ENCODE assay signal across 8 cellular contexts in the genomic region with DNA sequence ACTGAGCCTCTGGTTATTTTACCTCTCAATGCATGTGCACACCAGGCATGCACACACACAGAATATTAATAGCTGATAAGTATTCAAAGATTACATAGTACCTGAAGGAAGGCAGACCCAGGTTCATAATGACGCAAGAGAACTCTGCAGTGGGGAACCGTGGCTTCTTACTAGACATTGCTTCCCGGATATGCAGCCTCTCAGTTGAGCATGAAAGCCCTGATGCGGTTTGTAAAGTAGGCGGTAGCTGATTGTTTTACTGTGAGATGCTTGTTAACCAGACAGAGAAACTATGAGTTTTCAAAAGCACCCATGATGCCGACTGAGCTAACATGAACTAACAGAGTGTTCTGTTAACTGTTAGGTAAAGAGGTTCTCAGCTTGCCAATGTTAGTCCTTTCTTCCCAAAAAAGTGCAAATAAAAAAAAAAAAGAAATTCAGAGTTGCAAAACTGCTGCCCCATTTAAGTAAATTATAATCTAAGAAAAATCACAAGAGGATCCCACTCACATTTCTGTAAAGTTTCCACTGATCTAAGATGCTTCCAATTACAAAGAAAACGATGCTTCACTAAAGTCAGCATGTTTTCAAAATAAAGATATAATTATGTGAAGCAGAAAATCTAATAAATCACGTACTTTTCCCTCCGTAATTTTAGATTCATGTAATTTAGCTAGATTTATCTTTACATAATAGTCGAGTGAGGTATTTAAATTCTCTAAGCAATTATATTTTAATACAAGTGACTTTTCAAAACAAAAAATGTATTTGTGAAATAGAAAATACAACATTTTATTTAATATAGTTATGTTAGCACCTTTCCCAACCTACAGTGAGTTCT. TPM values are rescaled to one million over a fixed set of nuclear protein-coding genes. Genes with fewer than 3 reads are reported as not detected.
DNase-seq lines count a peak whose midpoint lies in the region; TF ChIP-seq lines count a peak whose summit lies in the region.

No MANE protein-coding gene starts in this region.

- H3K79me2 ChIP-seq in mammary epithelial cell (ENCODE audit: insufficient read depth, low read length) = no peaks in the 10 kb centered on the region

- CTCF ChIA-PET in mammary epithelial cell (lab: Charles Lee; ENCODE audit: low non-redundant PET) = no interaction called here

- peaks cover 12 to 63% of the 10 kb centered on the region in 2 donors for H3K27me3 ChIP-seq in breast epithelium
- H3K27me3 ChIP-seq in mammary epithelial cell (ENCODE audit: insufficient read depth, low read length) = peaks cover 37% of the 10 kb centered on the region
- peaks cover 87% of the 10 kb centered on the region for H3K27me3 ChIP-seq in suprapubic skin
- no peaks in the 10 kb centered on the region for H3K27me3 ChIP-seq in ovary

- dilution Hi-C loops in mammary epithelial cell (cut with HindIII; ENCODE audit: low sequenced_read_pairs) = no loop called here

- intact Hi-C loops in breast epithelium (cut with DNase I; ENCODE audit: low total_unique reads) (no loop called here), mammary epithelial cell (cut with micrococcal nuclease) (no loop called here), ovary (cut with DNase I) (no loop called here)

- DNase-seq in breast epithelium (ENCODE audit: low spot score in 2 of 2) (no peak), mammary epithelial cell (no peak), activated T-cell treated with anti-CD3 and anti-CD28 coated beads for 4 hours (peak; percentile 23), kidney tubule cell (ENCODE audit: low spot score) (peak; percentile 13), suprapubic skin (ENCODE audit: low spot score in 2 of 2) (no peak), NCI-H2227 (lab: John Stamatoyannopoulos, UW; ENCODE audit: unreplicated experiment) (no peak), ovary (no peak), globus pallidus (ENCODE audit: low spot score) (no peak)

- WGBS in mammary epithelial cell (ENCODE audit: low coverage, missing lambda C conversion rate) = 58% methylated on average over 9 of the region's 10 CpGs
- WGBS in suprapubic skin = 57% methylated on average over 10 of the region's 10 CpGs
- WGBS in ovary, 3 donors = 32 to 44% (median 42%) methylated on average over 10 of the region's 10 CpGs

- TF ChIP-seq EP300 in suprapubic skin (IDR thresholded peaks at IDR 0.05) (no peak), ovary (IDR thresholded peaks at IDR 0.05) (no peak)

- no TSS peak for BruUV-seq in mammary epithelial cell (replicated peaks; lab: Mats Ljungman, UMichigan)

- no peak for TF ChIP-seq CTCF in breast epithelium (IDR thresholded peaks at IDR 0.05)
- TF ChIP-seq CTCF in mammary epithelial cell (conservative IDR thresholded peaks at IDR 0.05 in 1 of 2, IDR thresholded peaks at IDR 0.05 in 1 of 2; ENCODE audit: extremely low read depth in 1 of 2, insufficient read depth in 1 of 2, low read depth in 1 of 2, low read length in 2 of 2) = no peak
- TF ChIP-seq CTCF in suprapubic skin (IDR thresholded peaks at IDR 0.05) = no peak
- no peak for TF ChIP-seq CTCF in ovary (IDR thresholded peaks at IDR 0.05)

- H3K27ac ChIP-seq in breast epithelium (no peak overlapping the region), mammary epithelial cell (ENCODE audit: insufficient read depth, low read depth, low read length) (no peak overlapping the region), suprapubic skin (no peak overlapping the region), ovary (no peak overlapping the region)

- peak overlapping the region; percentile 46 to 81 (median 58) for H3K4me3 ChIP-seq in breast epithelium
- H3K4me3 ChIP-seq in mammary epithelial cell (replicated peaks in 1 of 3; ENCODE audit: insufficient read depth in 1 of 3, low read depth in 2 of 3, low read length in 3 of 3) = no peak overlapping the region
- peak overlapping the region; percentile 63 for H3K4me3 ChIP-seq in suprapubic skin
- H3K4me3 ChIP-seq in ovary = no peak overlapping the region

- no peaks in the 10 kb centered on the region for H3K9me3 ChIP-seq in breast epithelium
- no peaks in the 10 kb centered on the region for H3K9me3 ChIP-seq in mammary epithelial cell (replicated peaks; ENCODE audit: insufficient read depth, low read length)
- no peaks in the 10 kb centered on the region for H3K9me3 ChIP-seq in suprapubic skin
- no peaks in the 10 kb centered on the region for H3K9me3 ChIP-seq in ovary

- no peaks in the 10 kb centered on the region for H4K20me1 ChIP-seq in mammary epithelial cell (ENCODE audit: insufficient read depth, low read length)

- in situ Hi-C loops in mammary epithelial cell (cut with MboI; ENCODE audit: low sequenced_read_pairs in 2 of 2) = no loop called here

- H3K36me3 ChIP-seq in breast epithelium (no peaks in the 10 kb centered on the region), mammary epithelial cell (ENCODE audit: insufficient read depth, low read length) (no peaks in the 10 kb centered on the region), suprapubic skin (no peaks in the 10 kb centered on the region), ovary (no peaks in the 10 kb centered on the region)

- H2AFZ ChIP-seq in mammary epithelial cell (ENCODE audit: low read depth, low read length) = no peak overlapping the region

- H3K4me1 ChIP-seq in breast epithelium = peaks cover 8 to 20% of the 10 kb centered on the region in 2 donors
- H3K4me1 ChIP-seq in mammary epithelial cell (ENCODE audit: insufficient read depth, low read length) = no peaks in the 10 kb centered on the region
- peaks cover 27% of the 10 kb centered on the region for H3K4me1 ChIP-seq in suprapubic skin
- peaks cover 4% of the 10 kb centered on the region for H3K4me1 ChIP-seq in ovary (ENCODE audit: insufficient read depth)

- TF ChIP-seq POLR2A in breast epithelium (IDR thresholded peaks at IDR 0.05) = no peak
- TF ChIP-seq POLR2A in suprapubic skin (IDR thresholded peaks at IDR 0.05) = no peak
- TF ChIP-seq POLR2A in ovary (IDR thresholded peaks at IDR 0.05) = no peak

- H3K9ac ChIP-seq in mammary epithelial cell (ENCODE audit: insufficient read depth, low read length) = no peak overlapping the region

- no peak overlapping the region for H3K4me2 ChIP-seq in mammary epithelial cell (ENCODE audit: insufficient read depth, low read depth, low read length)

RNA-seq across cellular contexts. Expression of gene FLT1, which starts 2.2 kb away (rescaled TPM):
- 10 to 100 TPM; 17.0 to 44.6 (median 29.0) TPM for total RNA-seq in breast epithelium
- not detected for total RNA-seq in mammary epithelial cell
- polyA plus RNA-seq in mammary epithelial cell = not detected
- not detected for polyA minus RNA-seq in mammary epithelial cell
- 10 to 100 TPM in 1 of 4 donors, 1 to 10 TPM in 3; 3.8 to 14.2 (median 6.8) TPM for total RNA-seq in suprapubic skin
- 10 to 100 TPM in 3 of 7 donors, 1 to 10 TPM in 4; 5.8 to 31.4 (median 9.9) TPM for total RNA-seq in ovary
- polyA plus RNA-seq in ovary = 10 to 100 TPM in 1 of 2 donors, 1 to 10 TPM in 1; 7.3 to 19.3 TPM

Comparison
In these comparisons a context has a peak if more than half of its experiments do, and no peak if none do; other contexts are left out.
1. H3K4me3 ChIP-seq: peak in breast epithelium (3 of 3) and suprapubic skin (single experiment); none in mammary epithelial cell (0 of 3) and ovary (single experiment).
2. RNA of gene FLT1, which starts 2.2 kb away (total RNA-seq): 17.0 to 44.6 TPM in breast epithelium, 5.8 to 31.4 TPM in ovary and 3.8 to 14.2 TPM in suprapubic skin; not detected in mammary epithelial cell; every median in the first group is over 4 times any median in the second.
3. DNase-seq: peak in activated T-cell treated with anti-CD3 and anti-CD28 coated beads for 4 hours (single experiment) and kidney tubule cell (single experiment); none in breast epithelium (0 of 2), mammary epithelial cell (single experiment), suprapubic skin (0 of 2), NCI-H2227 (single experiment), ovary (0 of 5) and globus pallidus (single experiment).